1 cellular context compared by ENCODE assay signal in genomic region chr17:8975091-8975707, GRCh38.
TF ChIP-seq lines count a peak whose summit lies in the region.

No MANE protein-coding gene starts in this region.

TF ChIP-seq in HEK293, 187 proteins besides CTCF, POLR2A, EP300 and RAD21 (continued from another document):
- TF ChIP-seq HIC1 (tag by site-specific recombination; IDR thresholded peaks at IDR 0.05) (no peak), ZSCAN23 (tag by site-specific recombination; IDR thresholded peaks at IDR 0.05) (no peak), ZNF530 (tag by site-specific recombination; IDR thresholded peaks at IDR 0.05; ENCODE audit: low read depth) (no peak), ZNF558 (tag by site-specific recombination; IDR thresholded peaks at IDR 0.05) (0 out of 2 replicates have a peak, but pooled peaks have one; percentile 46), ZNF629 (tag by site-specific recombination; IDR thresholded peaks at IDR 0.05) (peak; percentile 29; the same call in 1 of the 2 replicates), ZNF747 (tag by site-specific recombination; IDR thresholded peaks at IDR 0.05) (no peak), ZNF610 (tag by site-specific recombination; IDR thresholded peaks at IDR 0.05; ENCODE audit: borderline replicate concordance) (no peak), ZNF529 (tag by site-specific recombination; IDR thresholded peaks at IDR 0.05; ENCODE audit: insufficient replicate concordance) (peak; percentile 30), ZNF114 (tag by site-specific recombination; IDR thresholded peaks at IDR 0.05) (no peak)
TF ChIP-seq in HEK293: peak in this region for 23.
